Comparison of ENCODE assay signal across 1 cellular context in the genomic region with DNA sequence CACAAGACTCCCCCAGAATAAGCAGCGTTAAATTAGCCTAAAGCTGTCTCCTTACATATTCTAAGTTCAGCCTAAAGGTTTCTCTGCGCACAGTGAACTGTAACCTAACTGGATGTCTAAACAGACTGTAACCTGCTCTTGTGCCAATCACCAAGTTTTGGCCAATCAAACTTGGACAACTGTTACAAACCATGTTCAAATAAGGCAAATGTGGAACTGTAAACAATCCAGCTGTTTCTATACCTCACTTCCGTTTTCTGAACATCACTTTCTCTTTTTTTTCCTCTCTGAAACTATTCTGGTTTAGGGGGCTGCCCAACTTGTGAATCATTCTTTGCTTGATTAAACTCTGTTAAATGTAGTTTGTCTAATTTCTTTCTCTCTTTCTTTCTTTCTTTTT.
TF ChIP-seq lines count a peak whose summit lies in the region.

No MANE protein-coding gene starts in this region.

TF ChIP-seq in WTC11, 78 proteins besides CTCF, POLR2A, EP300 and RAD21 (continued from another document):
- TF ChIP-seq ATF6 (CRISPR knock-in tag; IDR thresholded peaks at IDR 0.05), result no peak
- no peak for TF ChIP-seq ZNF396 (CRISPR knock-in tag; IDR thresholded peaks at IDR 0.05; ENCODE audit: borderline replicate concordance)
- TF ChIP-seq ZNF219 (CRISPR knock-in tag; IDR thresholded peaks at IDR 0.05; ENCODE audit: borderline replicate concordance), result no peak
- no peak for TF ChIP-seq TP53 (CRISPR knock-in tag; IDR thresholded peaks at IDR 0.05)
- TF ChIP-seq ZNF121 (CRISPR knock-in tag; IDR thresholded peaks at IDR 0.05), result no peak
- no peak for TF ChIP-seq RORB (CRISPR knock-in tag; IDR thresholded peaks at IDR 0.05)
